ENCODE assay signal across 17 cellular contexts in the genomic region with DNA sequence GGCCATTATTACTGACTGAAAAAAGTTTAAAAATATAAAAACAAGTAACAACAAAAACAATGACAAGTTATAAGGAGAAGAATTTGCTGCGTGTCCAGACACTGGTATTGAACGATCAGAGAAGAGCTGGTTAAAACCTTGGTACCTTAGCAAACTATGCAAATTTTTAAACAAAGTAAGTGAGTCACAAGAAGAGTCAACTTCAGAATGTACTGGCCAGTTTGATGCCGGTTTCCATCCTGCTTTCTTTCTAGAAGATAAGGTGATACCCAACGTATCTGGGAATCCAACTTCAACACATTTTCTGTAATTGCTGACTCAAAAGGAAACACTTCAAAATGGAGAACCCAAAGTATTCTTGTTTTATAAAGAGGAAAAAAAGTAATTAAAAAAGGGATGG. TPM values are rescaled to one million over a fixed set of nuclear protein-coding genes. Genes with fewer than 3 reads are reported as not detected.
DNase-seq lines count a peak whose midpoint lies in the region; ATAC-seq, FAIRE-seq and TF ChIP-seq lines count a peak whose summit lies in the region.
"Had no signal": no experiment of that assay in that cellular context is flagged by ENCODE, and none has a peak within 500 bp of the region (broad histone marks: within the 10 kb centered on the region; RNA-seq: fewer than 3 reads in every experiment).

No MANE protein-coding gene starts in this region.

- H3K27ac Mint-ChIP-seq in activated T-cell treated with anti-CD3 and anti-CD28 coated beads, Interleukin-2, amount 50 U/mL, for 24 hours = peak overlapping the region; percentile 63
- H3K27ac Mint-ChIP-seq: B cell; CD8-positive, alpha-beta T cell had no signal

- peaks cover 42% of the 10 kb centered on the region for H3K4me1 ChIP-seq in Karpas-422 (ENCODE audit: low read length)
- no peaks in the 10 kb centered on the region for H3K4me1 ChIP-seq in K562 (replicated peaks in 1 of 2; ENCODE audit: control insufficient read depth in 2 of 2, insufficient read depth in 2 of 2, low read length in 2 of 2)
- H3K4me1 ChIP-seq in ascending aorta = no peaks in the 10 kb centered on the region
- H3K4me1 ChIP-seq: HAP-1 had no signal

- no peaks in the 10 kb centered on the region; the same call in 1 of the 2 replicates for H3K9me3 ChIP-seq in Karpas-422 (ENCODE audit: low read length)
- no peaks in the 10 kb centered on the region for H3K9me3 ChIP-seq in K562 (replicated peaks; ENCODE audit: control insufficient read depth, insufficient read depth, low read depth, low read length)
- H3K9me3 ChIP-seq in ascending aorta = no peaks in the 10 kb centered on the region
- H3K9me3 ChIP-seq: HAP-1 had no signal

- CTCF ChIA-PET in K562 (lab: Yijun Ruan, JAX; ENCODE audit: low intra/inter-chr PET ratio) = no interaction called here

- no peak for TF ChIP-seq EP300 in K562 (IDR thresholded peaks at IDR 0.05; ENCODE audit: low read length)

- no peaks in the 10 kb centered on the region for H3K9me1 ChIP-seq in K562 (ENCODE audit: control insufficient read depth, insufficient read depth, low read length)

- no peak for FAIRE-seq in K562 (lab: Jason Lieb, UNC)
- FAIRE-seq: GM19239 had no signal

- no peak for TF ChIP-seq POLR2A in K562 (conservative IDR thresholded peaks at IDR 0.05)

- H3K27me3 Mint-ChIP-seq in activated T-cell treated with anti-CD3 and anti-CD28 coated beads, Interleukin-2, amount 50 U/mL, for 24 hours = no peaks in the 10 kb centered on the region
- H3K27me3 Mint-ChIP-seq: B cell had no signal

- WGBS in K562 (ENCODE audit: insufficient coverage, low coverage, missing lambda C conversion rate) = 53% methylated on average over 4 of the region's 4 CpGs

- in situ Hi-C loops in K562 (cut with MboI) = no loop called here

- ATAC-seq in K562 = no peak
- ATAC-seq: CD8-positive, alpha-beta T cell had no signal

- H3K79me2 ChIP-seq in Karpas-422 (ENCODE audit: low read length) (0 out of 2 replicates have a peak, but pooled peaks cover 3% of the 10 kb centered on the region), K562 (ENCODE audit: control insufficient read depth, insufficient read depth, low read length) (no peaks in the 10 kb centered on the region)

- H3K4me3 ChIP-seq in Karpas-422 (ENCODE audit: low read length) = no peak overlapping the region
- no peak overlapping the region for H3K4me3 ChIP-seq in K562
- no peak overlapping the region for H3K4me3 ChIP-seq in ascending aorta
- H3K4me3 ChIP-seq: BLaER1 treated with 17β-estradiol and CSF1 and Interleukin-3, amounts not matched to agents 10 nM and 100 nM; GM23248; HAP-1 had no signal

- BruUV-seq in K562 (replicated peaks; lab: Mats Ljungman, UMichigan) = no TSS peak

- no peaks in the 10 kb centered on the region for H3K9me2 ChIP-seq in Karpas-422 (replicated peaks; ENCODE audit: insufficient read depth, low read length)

- POLR2A ChIA-PET in K562 (lab: Yijun Ruan, JAX) = interaction anchor here (0.7 to 1.1 kb wide), 3 partner anchors 11 to 203 kb away, joined by 3 read pairs; no protein-coding TSS in a partner anchor

- H3K36me3 Mint-ChIP-seq in activated T-cell treated with anti-CD3 and anti-CD28 coated beads, Interleukin-2, amount 50 U/mL, for 24 hours (ENCODE audit: low read depth) = peaks cover 79% of the 10 kb centered on the region

- DNase-seq in activated T-cell treated with anti-CD3 and anti-CD28 coated beads, Interleukin-2, amount 50 U/mL, for 24 hours = no peak
- DNase-seq in activated T-cell treated with anti-CD3 and anti-CD28 coated beads, Interleukin-2, amount 50 U/mL, for 1 hour = no peak
- DNase-seq in Karpas-422 = no peak
- DNase-seq in K562 (ENCODE audit: extremely low read depth in 1 of 4, low spot score in 3 of 4) = no peak
- DNase-seq in putamen (ENCODE audit: low spot score) = no peak
- DNase-seq in ascending aorta (ENCODE audit: low spot score in 2 of 2) = no peak
- no peak for DNase-seq in stimulated activated CD4-positive, alpha-beta T cell treated with anti-CD3 and anti-CD28 coated beads, Interleukin-12 subunit alpha, Interleukin-12 subunit beta, amount 100 ng/mL, for 4 hours
- DNase-seq: 8988T; Calu3; CD8-positive, alpha-beta T cell; DMS79 treated with DMSO at 0.1 percent for 48 hours; GF-D8; GM23248 had no signal

- H3K9me3 Mint-ChIP-seq in activated T-cell treated with anti-CD3 and anti-CD28 coated beads, Interleukin-2, amount 50 U/mL, for 24 hours = no peaks in the 10 kb centered on the region
- H3K9me3 Mint-ChIP-seq: CD8-positive, alpha-beta T cell had no signal

- H3K27me3 ChIP-seq in Karpas-422 (ENCODE audit: low read length) (no peaks in the 10 kb centered on the region), K562 (ENCODE audit: control insufficient read depth in 2 of 2, insufficient read depth in 2 of 2, low read length in 2 of 2) (no peaks in the 10 kb centered on the region), ascending aorta (no peaks in the 10 kb centered on the region)
- H3K27me3 ChIP-seq: BLaER1 treated with 17β-estradiol and CSF1 and Interleukin-3, amounts not matched to agents 10 nM and 100 nM had no signal

- H3K4me3 Mint-ChIP-seq in activated T-cell treated with anti-CD3 and anti-CD28 coated beads, Interleukin-2, amount 50 U/mL, for 24 hours = no peak overlapping the region
- H3K4me3 Mint-ChIP-seq: B cell; CD8-positive, alpha-beta T cell had no signal

- peaks cover 1% of the 10 kb centered on the region for H3K4me1 Mint-ChIP-seq in activated T-cell treated with anti-CD3 and anti-CD28 coated beads, Interleukin-2, amount 50 U/mL, for 24 hours (ENCODE audit: low read depth)

- H3K36me3 ChIP-seq in Karpas-422 (ENCODE audit: insufficient read depth, low read length) (peaks cover 68% of the 10 kb centered on the region), K562 (ENCODE audit: control insufficient read depth, insufficient read depth, low read length) (peaks cover 36% of the 10 kb centered on the region; the same call in 2 of the 3 replicates), ascending aorta (peaks cover 40 to 71% of the 10 kb centered on the region in 2 donors)

- TF ChIP-seq CTCF in K562 (IDR thresholded peaks at IDR 0.05 in 2 of 3, conservative IDR thresholded peaks at IDR 0.05 in 1 of 3; ENCODE audit: insufficient read depth in 2 of 3, low read depth in 1 of 3, low read length in 3 of 3) = no peak
- TF ChIP-seq CTCF in ascending aorta (IDR thresholded peaks at IDR 0.05) = no peak

- H3K4me2 ChIP-seq in Karpas-422 (ENCODE audit: low read depth, low read length, poor library complexity, severe bottlenecking) = peak overlapping the region; percentile 6
- no peak overlapping the region for H3K4me2 ChIP-seq in K562 (ENCODE audit: insufficient read depth, low read length)

- no peak overlapping the region for H3K9ac ChIP-seq in Karpas-422 (ENCODE audit: low read length)
- no peak overlapping the region for H3K9ac ChIP-seq in K562 (ENCODE audit: insufficient read depth in 1 of 2, low read depth in 2 of 2, low read length in 2 of 2)
- H3K9ac ChIP-seq: BLaER1 treated with 17β-estradiol and CSF1 and Interleukin-3, amounts not matched to agents 10 nM and 100 nM; GM23248 had no signal

- no peaks in the 10 kb centered on the region for H4K20me1 ChIP-seq in Karpas-422 (ENCODE audit: insufficient read depth, low read depth, low read length)
- H4K20me1 ChIP-seq in K562 (replicated peaks; ENCODE audit: control insufficient read depth, insufficient read depth, low read length) = no peaks in the 10 kb centered on the region

- intact Hi-C loops in K562 (cut with micrococcal nuclease) = loop anchor here (10.0 kb wide), 1 partner anchor 118 kb away; no protein-coding TSS in a partner anchor
- intact Hi-C loops in ascending aorta (cut with DNase I) = no loop called here

- TF ChIP-seq RAD21 in K562 (CRISPR knock-in tag; conservative IDR thresholded peaks at IDR 0.05 in 1 of 2, IDR thresholded peaks at IDR 0.05 in 1 of 2) = no peak

- H3K27ac ChIP-seq in Karpas-422 (ENCODE audit: low read length) (no peak overlapping the region), K562 (ENCODE audit: extremely low read depth, low read depth, low read length) (no peak overlapping the region), ascending aorta (no peak overlapping the region)
- H3K27ac ChIP-seq: BLaER1 treated with 17β-estradiol and CSF1 and Interleukin-3, amounts not matched to agents 10 nM and 100 nM; GM23248 had no signal

- H2AFZ ChIP-seq in Karpas-422 (ENCODE audit: low read length) (no peak overlapping the region), K562 (ENCODE audit: low read depth, low read length) (no peak overlapping the region)
- H2AFZ ChIP-seq: GM23248 had no signal

TF ChIP-seq in K562, 482 proteins besides CTCF, POLR2A, EP300 and RAD21:
- TF ChIP-seq ETS2 (tag; IDR thresholded peaks at IDR 0.05; ENCODE audit: borderline replicate concordance, poor library complexity, severe bottlenecking) (no peak), GTF2E2 (tag; IDR thresholded peaks at IDR 0.05) (no peak), HSF4 (CRISPR knock-in tag; IDR thresholded peaks at IDR 0.05; ENCODE audit: borderline replicate concordance) (no peak), ZFX (CRISPR knock-in tag; IDR thresholded peaks at IDR 0.05) (no peak), ZNF316 (IDR thresholded peaks at IDR 0.05) (peak; percentile 15; the same call in 1 of the 2 replicates)

RNA-seq across cellular contexts. Expression of gene RUBCN, which starts 49.8 kb away (rescaled TPM):
- total RNA-seq in Karpas-422 (2014; rRNA removed; shearing (Covaris generic); ENCODE audit: low replicate concordance) = 87.0 and 128 TPM in 2 replicates
- total RNA-seq in K562 (2011; cell fraction: chromatin; rRNA removed; ENCODE audit: low replicate concordance) = 71.3 and 88.5 TPM in 2 replicates
- 44.5 and 49.2 TPM in 2 replicates for total RNA-seq in K562 (2011; cell fraction: nucleolus; rRNA removed)
- 48.2 and 50.5 TPM in 2 replicates for total RNA-seq in K562 (2011; cell fraction: nucleoplasm; rRNA removed)
- total RNA-seq in K562 (2014; rRNA removed) = 12.8 and 17.5 TPM in 2 replicates
- total RNA-seq in K562 (2014; rRNA removed; fragmentation: Illumina TruSeq; extraction: Trizol) = 7.9 and 8.7 TPM in 2 replicates
- 9.3 and 10.0 TPM in 2 replicates for total RNA-seq in K562 (2015; rRNA removed; fragmentation: Illumina TruSeq; extraction: Trizol)
- total RNA-seq in K562 (2021) = 24.0 and 24.4 TPM in 2 replicates
- 13.4 and 20.8 TPM in 2 replicates for polyA plus RNA-seq in K562 (2011; rRNA removed)
- polyA plus RNA-seq in K562 (2011; cell fraction: cytosol; rRNA removed) = 12.4 and 14.0 TPM in 2 replicates
- polyA plus RNA-seq in K562 (2011; cell fraction: nucleus; rRNA removed) = 29.7 and 37.4 TPM in 2 replicates
- polyA plus RNA-seq in K562 (2012) = 12.3 and 12.8 TPM in 2 replicates
- 13.4 and 14.2 TPM in 2 replicates for polyA plus RNA-seq in K562 (2014; fragmentation: Illumina TruSeq; extraction: Trizol)
- 1 to 10 TPM; 8.4 to 9.3 TPM for polyA plus RNA-seq in K562 (2014; fragmentation: Nextera tagmentation; extraction: Ambion mirVana)
- polyA plus RNA-seq in K562 (2014; rRNA removed) = 11.8 and 11.9 TPM in 2 replicates
- polyA minus RNA-seq in K562 (2011; rRNA and poly(A)+ RNA removed) = 21.3 and 23.2 TPM in 2 replicates
- polyA minus RNA-seq in K562 (2011; cell fraction: cytosol; rRNA and poly(A)+ RNA removed) = 15.6 and 20.1 TPM in 2 replicates
- polyA minus RNA-seq in K562 (2011; cell fraction: nucleus; rRNA and poly(A)+ RNA removed) = 18.7 and 27.2 TPM in 2 replicates
- total RNA-seq in ascending aorta = 27.4 TPM
